Comparison of ENCODE assay signal across 25 cellular contexts in the genomic region with DNA sequence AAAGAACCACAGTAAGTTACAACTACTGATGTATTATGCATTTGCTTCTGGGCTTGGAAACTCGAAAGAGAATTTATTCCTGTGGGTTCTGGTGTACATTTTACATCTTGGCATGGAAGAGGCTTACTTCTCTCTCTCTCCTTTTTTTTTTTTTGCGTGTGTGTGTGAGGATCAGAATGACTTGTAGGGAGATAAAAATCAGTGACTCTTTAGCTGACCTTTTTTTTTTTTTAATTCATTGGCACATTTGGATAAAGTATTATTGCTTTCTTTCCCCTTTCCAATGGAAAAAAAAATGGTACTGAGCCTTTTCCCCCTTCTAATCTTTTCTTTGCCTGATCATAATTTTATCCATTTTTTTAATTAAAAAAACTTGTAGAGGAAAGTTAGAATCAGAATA. TPM values are rescaled to one million over a fixed set of nuclear protein-coding genes. Genes with fewer than 3 reads are reported as not detected.
DNase-seq lines count a peak whose midpoint lies in the region; FAIRE-seq and TF ChIP-seq lines count a peak whose summit lies in the region.
"Had no signal": no experiment of that assay in that cellular context is flagged by ENCODE, and none has a peak within 500 bp of the region (broad histone marks: within the 10 kb centered on the region; RNA-seq: fewer than 3 reads in every experiment).

No MANE protein-coding gene starts in this region.

- no peaks in the 10 kb centered on the region for H3K79me2 ChIP-seq in astrocyte (ENCODE audit: insufficient read depth, low read length)

- H3K4me3 Mint-ChIP-seq in astrocyte (ENCODE audit: unreplicated experiment) (no peak overlapping the region), MCF 10A (ENCODE audit: unreplicated experiment) (no peak overlapping the region)
- H3K4me3 Mint-ChIP-seq: B cell; CD14-positive monocyte; CD8-positive, alpha-beta memory T cell had no signal

- no peak overlapping the region for H3K4me3 ChIP-seq in astrocyte (ENCODE audit: insufficient read depth, low read depth, low read length)
- no peak overlapping the region for H3K4me3 ChIP-seq in skeletal muscle satellite cell (ENCODE audit: low read length)
- H3K4me3 ChIP-seq in brain microvascular endothelial cell (ENCODE audit: low read depth, low read length), result no peak overlapping the region
- H3K4me3 ChIP-seq: A549 had no signal

- CTCF ChIA-PET in MCF 10A (lab: Yijun Ruan, JAX), result interaction anchor here (1.1 kb wide), 1 partner anchor 147 kb away, joined by 5 read pairs; no protein-coding TSS in a partner anchor

- H3K4me1 ChIP-seq in astrocyte (ENCODE audit: insufficient read depth, low read length), result peaks cover 6% of the 10 kb centered on the region
- peaks cover 42% of the 10 kb centered on the region for H3K4me1 ChIP-seq in skeletal muscle satellite cell (ENCODE audit: control insufficient read depth, insufficient read depth, low read length)

- no peaks in the 10 kb centered on the region for H4K20me1 ChIP-seq in astrocyte (ENCODE audit: insufficient read depth, low read length)

- no peaks in the 10 kb centered on the region for H3K27me3 ChIP-seq in astrocyte (ENCODE audit: insufficient read depth, low read length)
- no peaks in the 10 kb centered on the region for H3K27me3 ChIP-seq in skeletal muscle satellite cell (ENCODE audit: control insufficient read depth, insufficient read depth, low read length)
- H3K27me3 ChIP-seq in brain microvascular endothelial cell (replicated peaks), result no peaks in the 10 kb centered on the region

- no peaks in the 10 kb centered on the region for H3K9me3 Mint-ChIP-seq in astrocyte (ENCODE audit: unreplicated experiment)
- no peaks in the 10 kb centered on the region for H3K9me3 Mint-ChIP-seq in MCF 10A (ENCODE audit: unreplicated experiment)
- H3K9me3 Mint-ChIP-seq: CD14-positive monocyte; CD8-positive, alpha-beta memory T cell had no signal

- H3K36me3 ChIP-seq in astrocyte (ENCODE audit: insufficient read depth, low read length) (no peaks in the 10 kb centered on the region), skeletal muscle satellite cell (ENCODE audit: insufficient read depth, low read length) (peaks cover 4% of the 10 kb centered on the region), brain microvascular endothelial cell (replicated peaks) (no peaks in the 10 kb centered on the region)

- POLR2A ChIA-PET in MCF 10A (lab: Yijun Ruan, JAX), result interaction anchor here (0.6 kb wide), 1 partner anchor 141 kb away, joined by 3 read pairs; no protein-coding TSS in a partner anchor

- H3K27ac ChIP-seq in astrocyte (ENCODE audit: low read depth, low read length), result no peak overlapping the region
- H3K27ac ChIP-seq in brain microvascular endothelial cell, result no peak overlapping the region
- H3K27ac ChIP-seq: A549, RWPE1 had no signal

- no peak overlapping the region for H3K9ac ChIP-seq in astrocyte (ENCODE audit: low read length)
- no peak overlapping the region for H3K9ac ChIP-seq in skeletal muscle satellite cell (ENCODE audit: low read depth, low read length)

- no TSS peak for BruUV-seq in MCF 10A (replicated peaks; lab: Mats Ljungman, UMichigan)

- H3K27me3 Mint-ChIP-seq in astrocyte (ENCODE audit: low read depth, unreplicated experiment), result no peaks in the 10 kb centered on the region
- no peaks in the 10 kb centered on the region for H3K27me3 Mint-ChIP-seq in MCF 10A (ENCODE audit: insufficient read depth, unreplicated experiment)
- H3K27me3 Mint-ChIP-seq: B cell; CD8-positive, alpha-beta memory T cell had no signal

- TF ChIP-seq CTCF in astrocyte (IDR thresholded peaks at IDR 0.05; ENCODE audit: insufficient read depth, low read depth, low read length) (no peak), MCF 10A (IDR thresholded peaks at IDR 0.05; ENCODE audit: unreplicated experiment) (no peak), brain microvascular endothelial cell (IDR thresholded peaks at IDR 0.05; ENCODE audit: low read depth, low read length, missing control alignments) (no peak)

- DNase-seq in EH (ENCODE audit: low read depth), result peak; percentile 28
- DNase-seq in M059J (ENCODE audit: low read depth), result peak; percentile 41
- DNase-seq in astrocyte (ENCODE audit: low read depth), result peak; percentile 4
- DNase-seq in ACHN, result no peak
- no peak for DNase-seq in MCF 10A (ENCODE audit: unreplicated experiment)
- DNase-seq in brain microvascular endothelial cell, result no peak
- DNase-seq in C1 segment of cervical spinal cord (lab: John Stamatoyannopoulos, UW), result no peak
- DNase-seq: CD8-positive, alpha-beta memory T cell; DMS 273 treated with DMSO at 0.1 percent for 48 hours; DMS79 treated with DMSO at 0.1 percent for 48 hours; H7; KBM-7; MM.1S; NCI-H2029; NCI-H446; NCI-H524 treated with DMSO at 0.1 percent for 48 hours; NCI-H774; SHP77 had no signal

- intact Hi-C loops in MCF 10A (cut with micrococcal nuclease), result no loop called here

- no peaks in the 10 kb centered on the region for H3K9me3 ChIP-seq in astrocyte (ENCODE audit: insufficient read depth, low read depth, low read length)
- H3K9me3 ChIP-seq in skeletal muscle satellite cell (replicated peaks; ENCODE audit: low read length), result no peaks in the 10 kb centered on the region
- H3K9me3 ChIP-seq: A549 had no signal

- no peak overlapping the region for H3K4me2 ChIP-seq in astrocyte (ENCODE audit: low read length)
- H3K4me2 ChIP-seq in skeletal muscle satellite cell (ENCODE audit: low read length), result peak overlapping the region; percentile 38
- H3K4me2 ChIP-seq: A549 had no signal

- H3K27ac Mint-ChIP-seq in astrocyte (ENCODE audit: unreplicated experiment) (no peak overlapping the region), MCF 10A (ENCODE audit: low read depth, unreplicated experiment) (no peak overlapping the region)
- H3K27ac Mint-ChIP-seq: B cell had no signal

- H3K4me1 Mint-ChIP-seq in astrocyte (ENCODE audit: low read depth, unreplicated experiment) (peaks cover 24% of the 10 kb centered on the region), MCF 10A (ENCODE audit: insufficient read depth, unreplicated experiment) (peaks cover 6% of the 10 kb centered on the region)
- H3K4me1 Mint-ChIP-seq: B cell; CD14-positive monocyte; CD8-positive, alpha-beta memory T cell had no signal

- H3K36me3 Mint-ChIP-seq in astrocyte (ENCODE audit: low read depth, unreplicated experiment) (no peaks in the 10 kb centered on the region), MCF 10A (ENCODE audit: insufficient read depth, unreplicated experiment) (peaks cover 13% of the 10 kb centered on the region)

- no peak for FAIRE-seq in astrocyte (lab: Jason Lieb, UNC)
- FAIRE-seq: A549, GM18507, HTR-8/SVneo had no signal

- in situ Hi-C loops in ACHN (cut with HindIII; ENCODE audit: low pct_ligation_motif_present, low pct_unique_long_range_greater_than_20kb, low sequenced_read_pairs), result no loop called here
- in situ Hi-C loops in brain microvascular endothelial cell (cut with HindIII; ENCODE audit: low pct_ligation_motif_present, low sequenced_read_pairs), result no loop called here

- H2AFZ ChIP-seq in astrocyte (ENCODE audit: low read depth, low read length), result no peak overlapping the region

RNA-seq across cellular contexts. Expression of a gene that starts 43.5 kb away (rescaled TPM):
- total RNA-seq in M059J (2014; rRNA removed; shearing (Covaris generic)), result 172 and 259 TPM in 2 replicates
- 67.4 and 67.7 TPM in 2 replicates for total RNA-seq in astrocyte
- 83.0 and 94.3 TPM in 2 replicates for total RNA-seq in skeletal muscle satellite cell (2012; rRNA removed)
- total RNA-seq in MCF 10A (2022), result 73.1 and 82.7 TPM in 2 replicates

Comparison
In these comparisons a context has a peak if more than half of its experiments do, and no peak if none do; other contexts are left out.
1. DNase-seq: peak in EH (single experiment), M059J (single experiment) and astrocyte (single experiment); none in ACHN (single experiment), MCF 10A (single experiment), brain microvascular endothelial cell (single experiment) and C1 segment of cervical spinal cord (0 of 14).